24 cellular contexts compared by ENCODE assay signal in the genomic region with DNA sequence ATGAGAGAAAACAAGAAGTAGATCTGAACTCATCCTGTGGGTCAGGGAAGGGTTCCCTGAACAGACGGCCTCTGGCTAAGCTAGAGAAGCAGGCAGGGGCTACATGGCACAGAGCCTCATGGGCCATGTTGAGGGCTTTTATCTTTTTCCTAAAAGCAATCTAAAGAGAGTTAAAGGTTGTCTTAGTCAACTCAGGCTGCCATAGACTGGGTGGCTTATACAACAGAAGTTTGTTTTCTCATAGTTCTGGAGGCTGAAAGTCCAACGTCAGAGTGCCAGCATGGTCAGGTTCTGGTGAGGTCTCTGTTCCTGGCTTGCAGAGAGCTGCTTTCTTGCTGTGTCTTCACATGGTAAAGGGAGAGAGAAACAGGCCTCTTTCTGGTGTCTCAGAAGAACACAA. TPM values are rescaled to one million over a fixed set of nuclear protein-coding genes. Genes with fewer than 3 reads are reported as not detected.
DNase-seq lines count a peak whose midpoint lies in the region; ATAC-seq, FAIRE-seq and TF ChIP-seq lines count a peak whose summit lies in the region.
"Had no signal": no experiment of that assay in that cellular context is flagged by ENCODE, and none has a peak within 500 bp of the region (broad histone marks: within the 10 kb centered on the region; RNA-seq: fewer than 3 reads in every experiment).

No MANE protein-coding gene starts in this region.

- H3K18ac ChIP-seq in trophoblast cell (ENCODE audit: low read length) = no peak overlapping the region

- H3K9ac ChIP-seq in HepG2 (ENCODE audit: insufficient read depth, low read depth, low read length) (peak overlapping the region; percentile 55), trophoblast cell (ENCODE audit: low read length) (no peak overlapping the region), smooth muscle cell (ENCODE audit: low read depth) (no peak overlapping the region)

- intact Hi-C loops in HepG2 (cut with micrococcal nuclease; ENCODE audit: unreplicated experiment) = no loop called here

- H2AFZ ChIP-seq in HepG2 (ENCODE audit: low read length) (peak overlapping the region; percentile 29), trophoblast cell (ENCODE audit: insufficient read depth, low read length, poor library complexity) (no peak overlapping the region), smooth muscle cell (ENCODE audit: low read depth) (no peak overlapping the region)

- WGBS in HepG2 (ENCODE audit: low lambda C conversion rate) = 0% methylated on average over 2 of the region's 2 CpGs
- WGBS in trophoblast cell (ENCODE audit: extremely low coverage, insufficient coverage, insufficient read length) = no CpG with 5 or more reads among the region's 2 CpGs
- 77% methylated on average over 2 of the region's 2 CpGs for WGBS in smooth muscle cell (ENCODE audit: low lambda C conversion rate)

- H2BK120ac ChIP-seq in trophoblast cell (ENCODE audit: insufficient read depth, low read length, poor library complexity) = peak overlapping the region; percentile 49

- peak overlapping the region; percentile 51 for H2AK5ac ChIP-seq in trophoblast cell (ENCODE audit: low read length)

- H2BK12ac ChIP-seq in trophoblast cell (ENCODE audit: low read length) = peak overlapping the region; percentile 63

- H4K12ac ChIP-seq in trophoblast cell (ENCODE audit: low read depth, low read length) = no peak overlapping the region

- no peak for TF ChIP-seq CTCF in HepG2 (CRISPR knock-in tag; IDR thresholded peaks at IDR 0.05)
- TF ChIP-seq CTCF in smooth muscle cell (IDR thresholded peaks at IDR 0.05; ENCODE audit: borderline replicate concordance, insufficient read depth, poor library complexity, severe bottlenecking) = no peak

- peak overlapping the region; percentile 32 for H4K91ac ChIP-seq in trophoblast cell (ENCODE audit: low read depth, low read length)

- peak overlapping the region; percentile 68 for H3K27ac ChIP-seq in caudate nucleus (ENCODE audit: low read depth, low read length)
- H3K27ac ChIP-seq in HepG2 (ENCODE audit: extremely low read length, insufficient read depth, low read length) = peak overlapping the region; percentile 65
- peak overlapping the region; percentile 42 for H3K27ac ChIP-seq in trophoblast cell (ENCODE audit: low read depth, low read length)
- H3K27ac ChIP-seq in smooth muscle cell (ENCODE audit: low read depth) = no peak overlapping the region
- H3K27ac ChIP-seq: SJSA1 had no signal

- in situ Hi-C loops in HepG2 (cut with HindIII; ENCODE audit: extremely low pct_ligation_motif_present, low pct_unique_long_range_greater_than_20kb) = no loop called here

- no peaks in the 10 kb centered on the region; a peak in 1 of 5 replicates for H3K27me3 ChIP-seq in HepG2 (ENCODE audit: control insufficient read depth in 1 of 2, insufficient read depth in 2 of 2, low read length in 2 of 2)
- no peaks in the 10 kb centered on the region for H3K27me3 ChIP-seq in trophoblast cell (ENCODE audit: insufficient read depth, low read length)
- H3K27me3 ChIP-seq in smooth muscle cell (ENCODE audit: low read depth) = no peaks in the 10 kb centered on the region
- H3K27me3 ChIP-seq: SJSA1 had no signal

- H3K36me3 ChIP-seq in HepG2 (replicated peaks in 1 of 2; ENCODE audit: control insufficient read depth in 1 of 2, insufficient read depth in 2 of 2, low read length in 2 of 2) = no peaks in the 10 kb centered on the region
- H3K36me3 ChIP-seq in trophoblast cell (ENCODE audit: control insufficient read depth in 1 of 2, insufficient read depth in 2 of 2, low read length in 2 of 2) = no peaks in the 10 kb centered on the region
- H3K36me3 ChIP-seq in smooth muscle cell (ENCODE audit: low read depth) = no peaks in the 10 kb centered on the region
- H3K36me3 ChIP-seq: SJSA1 had no signal

- no peak for TF ChIP-seq POLR2A in H54 (IDR thresholded peaks at IDR 0.05; ENCODE audit: low read depth, low read length)
- TF ChIP-seq POLR2A in HepG2 (IDR thresholded peaks at IDR 0.05; ENCODE audit: insufficient read depth in 1 of 2, low read depth in 2 of 2, low read length in 2 of 2) = 0 out of 4 replicates have a peak, but pooled peaks of 1 of the 2 experiments have one; percentile 25

- H4K20me1 ChIP-seq in HepG2 (ENCODE audit: insufficient read depth, low read length) = peaks cover 5% of the 10 kb centered on the region; the same call in 1 of the 2 replicates
- H4K20me1 ChIP-seq in smooth muscle cell (ENCODE audit: low read depth) = no peaks in the 10 kb centered on the region

- peaks cover 19% of the 10 kb centered on the region for H3K79me1 ChIP-seq in trophoblast cell (ENCODE audit: low read length)

- peak; percentile 45 for FAIRE-seq in H54 (lab: Jason Lieb, UNC)
- peak; percentile 70 for FAIRE-seq in HepG2 (lab: Jason Lieb, UNC)
- FAIRE-seq: GM12892 had no signal

- H3K79me2 ChIP-seq in HepG2 (ENCODE audit: insufficient read depth, low read length) (peaks cover 32% of the 10 kb centered on the region), trophoblast cell (ENCODE audit: control insufficient read depth, insufficient read depth, low read length, poor library complexity) (peaks cover 4% of the 10 kb centered on the region), smooth muscle cell (ENCODE audit: low read depth) (peaks cover 17% of the 10 kb centered on the region)

- H3K4me1 ChIP-seq in HepG2 (ENCODE audit: insufficient read depth, low read length) = peaks cover 48% of the 10 kb centered on the region
- peaks cover 0 to 11% of the 10 kb centered on the region in 2 experiments for H3K4me1 ChIP-seq in trophoblast cell (ENCODE audit: control insufficient read depth in 1 of 2, insufficient read depth in 2 of 2, low read length in 2 of 2)
- H3K4me1 ChIP-seq in smooth muscle cell (ENCODE audit: low read depth) = peaks cover 8% of the 10 kb centered on the region

- peaks cover 5% of the 10 kb centered on the region for H3F3A ChIP-seq in smooth muscle cell (ENCODE audit: low read depth)

- no TSS peak for BruUV-seq in HepG2 (replicated peaks; lab: Mats Ljungman, UMichigan)

- peak overlapping the region; percentile 25 for H2BK5ac ChIP-seq in trophoblast cell (ENCODE audit: low read depth, low read length, poor library complexity)

- ATAC-seq in HepG2 = peak; percentile 65
- ATAC-seq: PC-3, Right ventricle myocardium inferior had no signal

- POLR2A ChIA-PET in HepG2 (lab: Yijun Ruan, JAX) = interaction anchor here (1.5 kb wide), 1 partner anchor 56 kb away, joined by 5 read pairs; no protein-coding TSS in a partner anchor

- TF ChIP-seq EP300 in HepG2 (IDR thresholded peaks at IDR 0.05; ENCODE audit: low read depth in 2 of 2, low read length in 2 of 2) (no peak), HepG2 (CRISPR knock-in tag; IDR thresholded peaks at IDR 0.05; ENCODE audit: borderline replicate concordance) (no peak)

- CTCF ChIA-PET in HepG2 (lab: Yijun Ruan, JAX; ENCODE audit: low intra/inter-chr PET ratio, low total read pairs) = no interaction called here

- H3K4me2 ChIP-seq in HepG2 (ENCODE audit: low read depth, low read length) = peak overlapping the region; percentile 97
- no peak overlapping the region for H3K4me2 ChIP-seq in trophoblast cell (ENCODE audit: low read length)
- no peak overlapping the region for H3K4me2 ChIP-seq in smooth muscle cell

- no peak overlapping the region for H3K14ac ChIP-seq in trophoblast cell (ENCODE audit: low read length)

- H3K4ac ChIP-seq in trophoblast cell (ENCODE audit: low read depth, low read length) = no peak overlapping the region

- H4K8ac ChIP-seq in trophoblast cell (ENCODE audit: low read depth, low read length) = no peak overlapping the region

- no peak overlapping the region for H3K23ac ChIP-seq in trophoblast cell (ENCODE audit: low read length)

- DNase-seq in H54 (ENCODE audit: insufficient read length, low spot score) (no peak), caudate nucleus (lab: John Stamatoyannopoulos, UW) (no peak), HepG2 (ENCODE audit: low spot score) (peak; percentile 67), trophoblast cell (no peak), SHP77 (lab: John Stamatoyannopoulos, UW) (no peak), LoVo (ENCODE audit: low spot score) (no peak), smooth muscle cell (lab: John Stamatoyannopoulos, UW; ENCODE audit: unreplicated experiment) (no peak)
- no peak for DNase-seq in stimulated activated CD4-positive, alpha-beta T cell treated with anti-CD3 and anti-CD28 coated beads, Interleukin-4, amount 100 ng/mL, for 1 hour
- DNase-seq: CD4-positive, CD25-positive, alpha-beta regulatory T cell; DMS153; DND-41; Karpas-422; NCI-H1092 treated with DMSO at 0.1 percent for 48 hours; NCI-H1436; NCI-H187 treated with DMSO at 0.1 percent for 48 hours; NCI-H2107; NCI-H446; NCI-H524 treated with DMSO at 0.1 percent for 48 hours; NCI-H774; NK-92 treated with Interleukin-12 subunit alpha and Interleukin-12 subunit beta, amount 100 ng/mL, for 24 hours; PC-3 had no signal

- TF ChIP-seq RAD21 in HepG2 (CRISPR knock-in tag; IDR thresholded peaks at IDR 0.05) = no peak

- H3K4me3 ChIP-seq in HepG2 (replicated peaks in 1 of 3; ENCODE audit: insufficient read depth in 1 of 3, low read depth in 2 of 3, low read length in 3 of 3) (peak overlapping the region in 1 of 3 experiments; percentile 2; a peak in 1 of 6 replicates), trophoblast cell (ENCODE audit: low read depth, low read length) (no peak overlapping the region), smooth muscle cell (no peak overlapping the region)
- H3K4me3 ChIP-seq: SJSA1 had no signal

- H3K9me3 ChIP-seq in HepG2 (ENCODE audit: low read length) (no peaks in the 10 kb centered on the region), trophoblast cell (ENCODE audit: insufficient read depth, low read depth, low read length) (no peaks in the 10 kb centered on the region), smooth muscle cell (replicated peaks; ENCODE audit: low read depth) (no peaks in the 10 kb centered on the region)
- H3K9me3 ChIP-seq: SJSA1 had no signal

RNA-seq across cellular contexts. Expression of a gene that starts 2.9 kb away (rescaled TPM):
- total RNA-seq in HepG2 (2016; rRNA removed; fragmentation: Illumina TruSeq; extraction: Trizol) (30.8 and 48.1 TPM in 2 replicates), smooth muscle cell (120 and 147 TPM in 2 replicates)
- total RNA-seq in HepG2 (2016; cell fraction: cytosol; rRNA removed; fragmentation: Illumina TruSeq; extraction: Trizol; ENCODE audit: low read depth) = 4.0 and 5.0 TPM in 2 replicates
- total RNA-seq in HepG2 (2016; cell fraction: insoluble cytoplasmic fraction; rRNA removed; fragmentation: Illumina TruSeq; extraction: Trizol) = 27.9 and 48.3 TPM in 2 replicates
- 15.6 and 16.3 TPM in 2 replicates for total RNA-seq in HepG2 (2016; cell fraction: membrane; rRNA removed; fragmentation: Illumina TruSeq; extraction: Trizol)
- 50.3 and 53.0 TPM in 2 replicates for total RNA-seq in HepG2 (2016; cell fraction: nucleus; rRNA removed; fragmentation: Illumina TruSeq; extraction: Trizol)
- polyA plus RNA-seq in HepG2 (2011; rRNA removed) (59.0 and 62.9 TPM in 2 replicates), smooth muscle cell (33.7 and 34.9 TPM in 2 replicates)
- 44.6 and 63.1 TPM in 2 replicates for polyA plus RNA-seq in HepG2 (2011; cell fraction: cytosol; rRNA removed)
- polyA plus RNA-seq in HepG2 (2011; cell fraction: nucleus; rRNA removed) = 78.5 and 95.6 TPM in 2 replicates
- 49.8 and 59.5 TPM in 2 replicates for polyA plus RNA-seq in HepG2 (2012)
- 0.49 and 0.73 TPM in 2 replicates for polyA plus RNA-seq in HepG2 (2016; cell fraction: cytosol; fragmentation: Illumina TruSeq; extraction: Trizol; ENCODE audit: low read depth)
- polyA plus RNA-seq in HepG2 (2016; cell fraction: insoluble cytoplasmic fraction; fragmentation: Illumina TruSeq; extraction: Trizol; ENCODE audit: low read depth) = 27.4 and 31.9 TPM in 2 replicates
- 4.4 and 4.9 TPM in 2 replicates for polyA plus RNA-seq in HepG2 (2016; cell fraction: membrane; fragmentation: Illumina TruSeq; extraction: Trizol; ENCODE audit: low read depth)
- polyA plus RNA-seq in HepG2 (2016; cell fraction: nucleus; fragmentation: Illumina TruSeq; extraction: Trizol; ENCODE audit: insufficient read depth, low read depth) = 32.1 and 37.5 TPM in 2 replicates
- 48.4 and 211 TPM in 2 replicates for polyA minus RNA-seq in HepG2 (2011; rRNA and poly(A)+ RNA removed; ENCODE audit: low replicate concordance)
- polyA minus RNA-seq in HepG2 (2011; cell fraction: cytosol; rRNA and poly(A)+ RNA removed) = 125 and 134 TPM in 2 replicates
- 274 and 278 TPM in 2 replicates for polyA minus RNA-seq in HepG2 (2011; cell fraction: nucleus; rRNA and poly(A)+ RNA removed)
- polyA plus RNA-seq in trophoblast cell (2013) = 173 and 175 TPM in 2 replicates
